In the genomic region with DNA sequence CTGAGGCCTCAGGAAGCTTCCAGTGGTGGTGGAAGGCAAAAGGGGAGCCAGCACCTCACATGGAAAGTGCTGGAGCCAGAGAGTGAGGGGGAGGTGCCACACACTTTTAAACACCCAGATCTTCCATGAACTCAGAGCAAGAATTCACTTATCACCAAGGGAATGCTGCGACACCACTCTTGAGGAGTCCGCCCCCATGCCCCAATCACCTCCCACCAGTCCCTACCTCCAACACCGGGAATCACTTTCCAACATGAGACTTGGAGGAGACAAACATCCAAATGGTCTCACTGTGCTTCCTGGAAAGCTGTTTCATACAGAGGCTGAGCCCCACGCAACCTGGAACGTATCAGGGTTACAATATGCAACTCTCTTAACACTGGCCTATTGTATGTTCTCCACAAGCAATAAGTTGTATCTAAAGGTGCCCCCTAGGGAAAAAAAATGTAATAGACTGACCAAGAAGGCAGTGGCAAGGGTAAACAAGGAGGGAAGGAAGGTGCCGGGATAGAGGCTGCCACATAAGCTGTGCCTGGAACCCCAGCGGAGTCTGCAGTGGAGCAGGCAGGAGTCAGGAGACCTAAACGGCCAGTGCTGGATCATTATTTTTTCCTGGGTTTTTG, we compare ENCODE assay signal across 2 cellular contexts.
TF ChIP-seq lines count a peak whose summit lies in the region.

No MANE protein-coding gene starts in this region.

TF ChIP-seq in HCT116, 20 proteins besides CTCF, POLR2A, EP300 and RAD21:
- TF ChIP-seq EGR1 (IDR thresholded peaks at IDR 0.05; ENCODE audit: low read depth) (no peak), SP1 (IDR thresholded peaks at IDR 0.05; ENCODE audit: low read depth) (no peak), TCF7L2 (IDR thresholded peaks at IDR 0.05; ENCODE audit: borderline replicate concordance, extremely low read depth, insufficient read depth, insufficient read length) (no peak), SRF (IDR thresholded peaks at IDR 0.05; ENCODE audit: low read depth) (no peak), EZH2phosphoT487 (IDR thresholded peaks at IDR 0.05; ENCODE audit: borderline replicate concordance) (no peak), CBX3 (IDR thresholded peaks at IDR 0.05; ENCODE audit: low read depth) (no peak), ZNF274 (IDR thresholded peaks at IDR 0.05; ENCODE audit: low read depth, low read length) (no peak)
- TF ChIP-seq, protein P1, sequence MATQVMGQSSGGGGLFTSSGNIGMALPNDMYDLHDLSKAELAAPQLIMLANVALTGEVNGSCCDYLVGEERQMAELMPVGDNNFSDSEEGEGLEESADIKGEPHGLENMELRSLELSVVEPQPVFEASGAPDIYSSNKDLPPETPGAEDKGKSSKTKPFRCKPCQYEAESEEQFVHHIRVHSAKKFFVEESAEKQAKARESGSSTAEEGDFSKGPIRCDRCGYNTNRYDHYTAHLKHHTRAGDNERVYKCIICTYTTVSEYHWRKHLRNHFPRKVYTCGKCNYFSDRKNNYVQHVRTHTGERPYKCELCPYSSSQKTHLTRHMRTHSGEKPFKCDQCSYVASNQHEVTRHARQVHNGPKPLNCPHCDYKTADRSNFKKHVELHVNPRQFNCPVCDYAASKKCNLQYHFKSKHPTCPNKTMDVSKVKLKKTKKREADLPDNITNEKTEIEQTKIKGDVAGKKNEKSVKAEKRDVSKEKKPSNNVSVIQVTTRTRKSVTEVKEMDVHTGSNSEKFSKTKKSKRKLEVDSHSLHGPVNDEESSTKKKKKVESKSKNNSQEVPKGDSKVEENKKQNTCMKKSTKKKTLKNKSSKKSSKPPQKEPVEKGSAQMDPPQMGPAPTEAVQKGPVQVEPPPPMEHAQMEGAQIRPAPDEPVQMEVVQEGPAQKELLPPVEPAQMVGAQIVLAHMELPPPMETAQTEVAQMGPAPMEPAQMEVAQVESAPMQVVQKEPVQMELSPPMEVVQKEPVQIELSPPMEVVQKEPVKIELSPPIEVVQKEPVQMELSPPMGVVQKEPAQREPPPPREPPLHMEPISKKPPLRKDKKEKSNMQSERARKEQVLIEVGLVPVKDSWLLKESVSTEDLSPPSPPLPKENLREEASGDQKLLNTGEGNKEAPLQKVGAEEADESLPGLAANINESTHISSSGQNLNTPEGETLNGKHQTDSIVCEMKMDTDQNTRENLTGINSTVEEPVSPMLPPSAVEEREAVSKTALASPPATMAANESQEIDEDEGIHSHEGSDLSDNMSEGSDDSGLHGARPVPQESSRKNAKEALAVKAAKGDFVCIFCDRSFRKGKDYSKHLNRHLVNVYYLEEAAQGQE (IDR thresholded peaks at IDR 0.05; ENCODE audit: low read depth) = no peak
TF ChIP-seq in HCT116: peak in this region for 0.

TF ChIP-seq in SK-N-SH, 30 proteins besides CTCF, POLR2A, EP300 and RAD21:
- TF ChIP-seq CHD2 (IDR thresholded peaks at IDR 0.05; ENCODE audit: low read length, partially characterized antibody) = no peak
- TF ChIP-seq SMC3 (IDR thresholded peaks at IDR 0.05; ENCODE audit: low read depth, low read length) = 0 out of 2 replicates have a peak, but pooled peaks have one; percentile 18
- no peak for TF ChIP-seq NRF1 (IDR thresholded peaks at IDR 0.05; ENCODE audit: low read depth, low read length)
- no peak for TF ChIP-seq GATA2 (CRISPR knock-in tag; IDR thresholded peaks at IDR 0.05)
